Comparison of ENCODE assay signal across 8 cellular contexts in genomic region chr3:106206165-106206564, GRCh38.
DNase-seq lines count a peak whose midpoint lies in the region; ATAC-seq and TF ChIP-seq lines count a peak whose summit lies in the region.

No MANE protein-coding gene starts in this region.

- TF ChIP-seq CTCF in chondrocyte (IDR thresholded peaks at IDR 0.05): no peak

- H3K27ac Mint-ChIP-seq in activated CD8-positive, alpha-beta memory T cell treated with anti-CD3 and anti-CD28 coated beads, Interleukin-2, amount 10 ng/mL, durations not matched to agents 7 days and 5 days: peak overlapping the region; percentile 90
- peak overlapping the region; percentile 56 for H3K27ac Mint-ChIP-seq in chondrocyte (ENCODE audit: unreplicated experiment)

- H3K36me3 Mint-ChIP-seq in activated CD8-positive, alpha-beta memory T cell treated with anti-CD3 and anti-CD28 coated beads, Interleukin-2, amount 10 ng/mL, durations not matched to agents 7 days and 5 days: peaks cover 31% of the 10 kb centered on the region
- H3K36me3 Mint-ChIP-seq in chondrocyte (ENCODE audit: low read depth): peaks cover 3% of the 10 kb centered on the region

- ATAC-seq in activated CD8-positive, alpha-beta memory T cell treated with anti-CD3 and anti-CD28 coated beads, Interleukin-2, amount 10 ng/mL, durations not matched to agents 7 days and 5 days: peak; percentile 74
- peak; percentile 90 for ATAC-seq in HG02870 (IDR thresholded peaks at IDR 0.05; ENCODE audit: unreplicated experiment)

- peak; percentile 57 for DNase-seq in activated CD8-positive, alpha-beta memory T cell treated with anti-CD3 and anti-CD28 coated beads, Interleukin-2, amount 10 ng/mL, durations not matched to agents 7 days and 5 days
- DNase-seq in activated CD8-positive, alpha-beta memory T cell treated with anti-CD3 and anti-CD28 coated beads, Interleukin-2, amount 50 U/mL, for 48 hours: no peak
- DNase-seq in NCI-H526 treated with DMSO at 0.1 percent for 48 hours (lab: John Stamatoyannopoulos, UW): peak; percentile 4
- DNase-seq in chondrocyte (ENCODE audit: low spot score): no peak
- peak; percentile 25 for DNase-seq in skeletal muscle cell (ENCODE audit: low read depth)
- no peak for DNase-seq in islet precursor cell
- no peak for DNase-seq in stimulated activated CD4-positive, alpha-beta T cell treated with anti-CD3 and anti-CD28 coated beads, Interleukin-2, amount 100 ng/mL, for 48 hours

- H3K4me1 Mint-ChIP-seq in activated CD8-positive, alpha-beta memory T cell treated with anti-CD3 and anti-CD28 coated beads, Interleukin-2, amount 10 ng/mL, durations not matched to agents 7 days and 5 days: peaks cover 47% of the 10 kb centered on the region
- H3K4me1 Mint-ChIP-seq in chondrocyte (ENCODE audit: low read depth): peaks cover 9% of the 10 kb centered on the region

- CTCF ChIA-PET in activated CD8-positive, alpha-beta memory T cell treated with anti-CD3 and anti-CD28 coated beads, Interleukin-2, amount 10 ng/mL, durations not matched to agents 7 days and 5 days (lab: Charles Lee): interaction anchor here (0.7 to 1.6 kb wide), 4 partner anchors 9 to 504 kb away, joined by 3 to 5 read pairs (median 4); no protein-coding TSS in a partner anchor

- H3K4me3 ChIP-seq in skeletal muscle cell (ENCODE audit: low read depth, low read length): no peak overlapping the region

- H3K27me3 Mint-ChIP-seq in activated CD8-positive, alpha-beta memory T cell treated with anti-CD3 and anti-CD28 coated beads, Interleukin-2, amount 10 ng/mL, durations not matched to agents 7 days and 5 days: no peaks in the 10 kb centered on the region
- no peaks in the 10 kb centered on the region for H3K27me3 Mint-ChIP-seq in chondrocyte (ENCODE audit: low read depth)

- H3K9me3 Mint-ChIP-seq in activated CD8-positive, alpha-beta memory T cell treated with anti-CD3 and anti-CD28 coated beads, Interleukin-2, amount 10 ng/mL, durations not matched to agents 7 days and 5 days (ENCODE audit: low read depth): peaks cover 15% of the 10 kb centered on the region
- peaks cover 10% of the 10 kb centered on the region for H3K9me3 Mint-ChIP-seq in chondrocyte (ENCODE audit: low read depth)

- H3K4me3 Mint-ChIP-seq in activated CD8-positive, alpha-beta memory T cell treated with anti-CD3 and anti-CD28 coated beads, Interleukin-2, amount 10 ng/mL, durations not matched to agents 7 days and 5 days: peak overlapping the region; percentile 55
- peak overlapping the region; percentile 51 for H3K4me3 Mint-ChIP-seq in chondrocyte (ENCODE audit: unreplicated experiment)

Comparison
In these comparisons a context has a peak if more than half of its experiments do, and no peak if none do; other contexts are left out.
1. DNase-seq: peak in activated CD8-positive, alpha-beta memory T cell treated with anti-CD3 and anti-CD28 coated beads, Interleukin-2, amount 10 ng/mL, durations not matched to agents 7 days and 5 days (single experiment), NCI-H526 treated with DMSO at 0.1 percent for 48 hours (single experiment) and skeletal muscle cell (single experiment); none in activated CD8-positive, alpha-beta memory T cell treated with anti-CD3 and anti-CD28 coated beads, Interleukin-2, amount 50 U/mL, for 48 hours (single experiment), chondrocyte (single experiment), islet precursor cell (single experiment) and stimulated activated CD4-positive, alpha-beta T cell treated with anti-CD3 and anti-CD28 coated beads, Interleukin-2, amount 100 ng/mL, for 48 hours (0 of 2).